In genomic region chr7:129952653-129953560, GRCh38 we compare ENCODE assay signal across 8 cellular contexts. TPM values are rescaled to one million over a fixed set of nuclear protein-coding genes. Genes with fewer than 3 reads are reported as not detected.
A peak's percentile ranks its signal among the peaks of the same experiment; 100 is the strongest.
DNase-seq lines count a peak whose midpoint lies in the region; ATAC-seq and TF ChIP-seq lines count a peak whose summit lies in the region.

UBE2H (minus strand) TSS chr7:129952960; CDS start chr7:129952555, 405 bp downstream.

- H3K27ac ChIP-seq in RWPE1 = peak within 1 kb of the TSS; percentile 88

- H3K4me3 Mint-ChIP-seq in activated T-helper 2 cell treated with anti-CD3 and anti-CD28 coated beads, Interferon-gamma antibody, Interleukin-2, Interleukin-4, amounts not matched to agents 10 μg/mL and 5 μg/mL and 100 μg/mL, durations not matched to agents 14 hours and 24 hours and 36 hours (ENCODE audit: low read depth) = peak within 1 kb of the TSS; percentile 99
- H3K4me3 Mint-ChIP-seq in natural killer cell treated with Interleukin-12 subunit alpha and Interleukin-12 subunit beta and Interleukin-15 and Interleukin-18, amount 100 ng/mL, for 72 hours = no peak within 1 kb of the TSS

- peaks cover 10% of the 10 kb centered on the region for H3K4me1 Mint-ChIP-seq in activated T-helper 2 cell treated with anti-CD3 and anti-CD28 coated beads, Interferon-gamma antibody, Interleukin-2, Interleukin-4, amounts not matched to agents 10 μg/mL and 5 μg/mL and 100 μg/mL, durations not matched to agents 14 hours and 24 hours and 36 hours (ENCODE audit: low read depth)
- H3K4me1 Mint-ChIP-seq in natural killer cell treated with Interleukin-12 subunit alpha and Interleukin-12 subunit beta and Interleukin-15 and Interleukin-18, amount 100 ng/mL, for 72 hours (ENCODE audit: low read depth in 2 of 2) = peaks cover 8 to 11% of the 10 kb centered on the region in 2 donors

- H3K27ac Mint-ChIP-seq in activated T-helper 2 cell treated with anti-CD3 and anti-CD28 coated beads, Interferon-gamma antibody, Interleukin-2, Interleukin-4, amounts not matched to agents 10 μg/mL and 5 μg/mL and 100 μg/mL, durations not matched to agents 14 hours and 24 hours and 36 hours = peak within 1 kb of the TSS; percentile 100
- H3K27ac Mint-ChIP-seq in natural killer cell treated with Interleukin-12 subunit alpha and Interleukin-12 subunit beta and Interleukin-15 and Interleukin-18, amount 100 ng/mL, for 72 hours = no peak within 1 kb of the TSS

- peak; percentile 51 for ATAC-seq in GM21825 (IDR thresholded peaks at IDR 0.05; ENCODE audit: unreplicated experiment)
- peak; percentile 91 to 94 for ATAC-seq in natural killer cell treated with Interleukin-12 subunit alpha and Interleukin-12 subunit beta and Interleukin-15 and Interleukin-18, amount 100 ng/mL, for 72 hours

- H3K36me3 Mint-ChIP-seq in activated T-helper 2 cell treated with anti-CD3 and anti-CD28 coated beads, Interferon-gamma antibody, Interleukin-2, Interleukin-4, amounts not matched to agents 10 μg/mL and 5 μg/mL and 100 μg/mL, durations not matched to agents 14 hours and 24 hours and 36 hours (ENCODE audit: low read depth) = no peaks in the 10 kb centered on the region
- H3K36me3 Mint-ChIP-seq in natural killer cell treated with Interleukin-12 subunit alpha and Interleukin-12 subunit beta and Interleukin-15 and Interleukin-18, amount 100 ng/mL, for 72 hours = peaks cover 10% of the 10 kb centered on the region

- TF ChIP-seq CTCF in LNCaP clone FGC (IDR thresholded peaks at IDR 0.05; ENCODE audit: control insufficient read depth, extremely low read depth, insufficient read depth) (no peak), RWPE1 (conservative IDR thresholded peaks at IDR 0.05; ENCODE audit: low read depth) (no peak)

- DNase-seq in DMS79 (lab: John Stamatoyannopoulos, UW) = peak; percentile 65
- peak; percentile 50 for DNase-seq in LNCaP clone FGC (ENCODE audit: low read depth)
- DNase-seq in RWPE1 (ENCODE audit: low spot score) = peak; percentile 90
- peak; percentile 80 for DNase-seq in activated T-helper 2 cell treated with anti-CD3 and anti-CD28 coated beads, Interferon-gamma antibody, Interleukin-2, Interleukin-4, amounts not matched to agents 10 μg/mL and 5 μg/mL and 100 μg/mL, durations not matched to agents 14 hours and 24 hours and 36 hours (ENCODE audit: low spot score)
- DNase-seq in fibroblast of peridontal ligament (ENCODE audit: extremely low read depth) = peak; percentile 81
- DNase-seq in natural killer cell treated with Interleukin-12 subunit alpha and Interleukin-12 subunit beta and Interleukin-15 and Interleukin-18, amount 100 ng/mL, for 72 hours (ENCODE audit: low spot score) = peak; percentile 92
- DNase-seq in stimulated activated naive CD4-positive, alpha-beta T cell treated with Interleukin-2 at 50 U/mL for 16 hours (lab: John Stamatoyannopoulos, UW) = peak; percentile 84

- no peaks in the 10 kb centered on the region for H3K9me3 Mint-ChIP-seq in activated T-helper 2 cell treated with anti-CD3 and anti-CD28 coated beads, Interferon-gamma antibody, Interleukin-2, Interleukin-4, amounts not matched to agents 10 μg/mL and 5 μg/mL and 100 μg/mL, durations not matched to agents 14 hours and 24 hours and 36 hours
- H3K9me3 Mint-ChIP-seq in natural killer cell treated with Interleukin-12 subunit alpha and Interleukin-12 subunit beta and Interleukin-15 and Interleukin-18, amount 100 ng/mL, for 72 hours = no peaks in the 10 kb centered on the region

- CTCF ChIA-PET in RWPE1 (lab: Yijun Ruan, JAX) = interaction anchor here (0.6 kb wide), 1 partner anchor 50 kb away, joined by 13 read pairs; no protein-coding TSS in a partner anchor

- H3K27me3 Mint-ChIP-seq in activated T-helper 2 cell treated with anti-CD3 and anti-CD28 coated beads, Interferon-gamma antibody, Interleukin-2, Interleukin-4, amounts not matched to agents 10 μg/mL and 5 μg/mL and 100 μg/mL, durations not matched to agents 14 hours and 24 hours and 36 hours (ENCODE audit: low read depth) = peaks cover 8% of the 10 kb centered on the region
- H3K27me3 Mint-ChIP-seq in natural killer cell treated with Interleukin-12 subunit alpha and Interleukin-12 subunit beta and Interleukin-15 and Interleukin-18, amount 100 ng/mL, for 72 hours = no peaks in the 10 kb centered on the region

- intact Hi-C loops in activated T-helper 2 cell treated with anti-CD3 and anti-CD28 coated beads, Interferon-gamma antibody, Interleukin-2, Interleukin-4, amounts not matched to agents 10 μg/mL and 5 μg/mL and 100 μg/mL, durations not matched to agents 14 hours and 24 hours and 36 hours (cut with micrococcal nuclease) = loop anchor here (2.0 to 5.0 kb wide), 4 partner anchors 59 to 728 kb away; partner anchors contain the start of genes AHCYL2, KLHDC10 and NRF1

- POLR2A ChIA-PET in RWPE1 (lab: Yijun Ruan, JAX; ENCODE audit: low non-redundant PET) = no interaction called here

- H3K4me3 ChIP-seq in LNCaP clone FGC (ENCODE audit: low read depth, low read length) = peak within 1 kb of the TSS; percentile 91

RNA-seq across cellular contexts. Expression of gene UBE2H, which starts in this region (rescaled TPM):
- 16.4 and 23.9 TPM in 2 replicates for total RNA-seq in activated T-helper 2 cell treated with anti-CD3 and anti-CD28 coated beads, Interferon-gamma antibody, Interleukin-2, Interleukin-4, amounts not matched to agents 10 μg/mL and 5 μg/mL and 100 μg/mL, durations not matched to agents 14 hours and 24 hours and 36 hours
- 10 to 100 TPM; 24.9 to 45.2 TPM for total RNA-seq in natural killer cell treated with Interleukin-12 subunit alpha and Interleukin-12 subunit beta and Interleukin-15 and Interleukin-18, amount 100 ng/mL, for 72 hours

Comparison
In these comparisons a context has a peak if more than half of its experiments do, and no peak if none do; other contexts are left out.
1. Peak in every context shown above with its lines: DNase-seq, ATAC-seq, H3K4me3 ChIP-seq and H3K27ac ChIP-seq.